In genomic region chr12:1936406-1937320, GRCh38 we compare ENCODE assay signal across 1 cellular context.
TF ChIP-seq lines count a peak whose summit lies in the region.

No MANE protein-coding gene starts in this region.

TF ChIP-seq in WTC11, 78 proteins besides CTCF, POLR2A, EP300 and RAD21 (continued from another document):
- TF ChIP-seq ATF1 (CRISPR knock-in tag; IDR thresholded peaks at IDR 0.05) (no peak), GABPB1 (CRISPR knock-in tag; IDR thresholded peaks at IDR 0.05) (no peak), RORB (CRISPR knock-in tag; IDR thresholded peaks at IDR 0.05) (no peak), NFE2L1 (CRISPR knock-in tag; IDR thresholded peaks at IDR 0.05) (no peak), ZNF263 (CRISPR knock-in tag; IDR thresholded peaks at IDR 0.05; ENCODE audit: low read depth) (no peak), JAZF1 (CRISPR knock-in tag; IDR thresholded peaks at IDR 0.05) (no peak)
- TF ChIP-seq, protein P1, sequence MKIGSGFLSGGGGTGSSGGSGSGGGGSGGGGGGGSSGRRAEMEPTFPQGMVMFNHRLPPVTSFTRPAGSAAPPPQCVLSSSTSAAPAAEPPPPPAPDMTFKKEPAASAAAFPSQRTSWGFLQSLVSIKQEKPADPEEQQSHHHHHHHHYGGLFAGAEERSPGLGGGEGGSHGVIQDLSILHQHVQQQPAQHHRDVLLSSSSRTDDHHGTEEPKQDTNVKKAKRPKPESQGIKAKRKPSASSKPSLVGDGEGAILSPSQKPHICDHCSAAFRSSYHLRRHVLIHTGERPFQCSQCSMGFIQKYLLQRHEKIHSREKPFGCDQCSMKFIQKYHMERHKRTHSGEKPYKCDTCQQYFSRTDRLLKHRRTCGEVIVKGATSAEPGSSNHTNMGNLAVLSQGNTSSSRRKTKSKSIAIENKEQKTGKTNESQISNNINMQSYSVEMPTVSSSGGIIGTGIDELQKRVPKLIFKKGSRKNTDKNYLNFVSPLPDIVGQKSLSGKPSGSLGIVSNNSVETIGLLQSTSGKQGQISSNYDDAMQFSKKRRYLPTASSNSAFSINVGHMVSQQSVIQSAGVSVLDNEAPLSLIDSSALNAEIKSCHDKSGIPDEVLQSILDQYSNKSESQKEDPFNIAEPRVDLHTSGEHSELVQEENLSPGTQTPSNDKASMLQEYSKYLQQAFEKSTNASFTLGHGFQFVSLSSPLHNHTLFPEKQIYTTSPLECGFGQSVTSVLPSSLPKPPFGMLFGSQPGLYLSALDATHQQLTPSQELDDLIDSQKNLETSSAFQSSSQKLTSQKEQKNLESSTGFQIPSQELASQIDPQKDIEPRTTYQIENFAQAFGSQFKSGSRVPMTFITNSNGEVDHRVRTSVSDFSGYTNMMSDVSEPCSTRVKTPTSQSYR (CRISPR knock-in tag; IDR thresholded peaks at IDR 0.05): no peak
